ENCODE assay signal across 1 cellular context in genomic region chr2:219335373-219335786, GRCh38.
A peak's percentile ranks its signal among the peaks of the same experiment; 100 is the strongest.
TF ChIP-seq lines count a peak whose summit lies in the region.

No MANE protein-coding gene starts in this region.

TF ChIP-seq in H1, 55 proteins besides CTCF, POLR2A, EP300 and RAD21 (continued from another document):
- TF ChIP-seq BACH1 (IDR thresholded peaks at IDR 0.05; ENCODE audit: low read length) (peak; percentile 21; the same call in 1 of the 2 replicates), SIN3A (conservative IDR thresholded peaks at IDR 0.05 in 1 of 2, IDR thresholded peaks at IDR 0.05 in 1 of 2; ENCODE audit: low read depth in 1 of 2, low read length in 2 of 2) (no peak)
